In the genomic region with DNA sequence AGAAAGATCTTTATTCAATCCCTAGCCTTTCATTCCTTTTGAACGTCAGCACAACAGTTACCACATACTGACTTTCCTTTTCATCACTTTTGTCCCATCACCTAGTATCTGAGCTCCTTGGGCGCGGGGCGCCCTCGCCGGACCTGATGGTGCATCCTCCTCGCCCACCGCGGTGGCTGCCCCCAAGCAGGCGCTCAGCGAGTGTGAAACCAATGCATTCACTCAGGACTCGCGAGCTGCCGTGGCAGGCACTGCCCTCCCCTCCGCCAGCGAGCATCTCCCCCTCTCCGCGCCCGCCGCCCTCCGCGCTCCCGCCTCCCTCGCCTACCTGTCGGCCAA, we compare ENCODE assay signal across 8 cellular contexts. TPM values are rescaled to one million over a fixed set of nuclear protein-coding genes. Genes with fewer than 3 reads are reported as not detected.
DNase-seq lines count a peak whose midpoint lies in the region; ATAC-seq and TF ChIP-seq lines count a peak whose summit lies in the region.

No MANE protein-coding gene starts in this region.

- no peak for DNase-seq in AG04449 (ENCODE audit: low read depth, low spot score)
- DNase-seq in SK-N-MC (ENCODE audit: low read depth, low spot score): no peak
- no peak for DNase-seq in right cardiac atrium
- no peak for DNase-seq in suprapubic skin (ENCODE audit: low spot score in 2 of 2)
- no peak for DNase-seq in middle frontal gyrus (ENCODE audit: extremely low spot score, low spot score)
- no peak for DNase-seq in CD1c-positive myeloid dendritic cell (ENCODE audit: extremely low spot score)
- no peak for DNase-seq in NCI-H1417 treated with DMSO at 0.1 percent for 48 hours (lab: John Stamatoyannopoulos, UW)

- H3K27ac ChIP-seq in SK-N-MC (no peak overlapping the region), right cardiac atrium (ENCODE audit: low read length) (peak overlapping the region; percentile 91), suprapubic skin (peak overlapping the region; percentile 93)

- ATAC-seq in GM21576 (IDR thresholded peaks at IDR 0.05; ENCODE audit: unreplicated experiment): peak; percentile 25
- ATAC-seq in right cardiac atrium: no peak

- TF ChIP-seq CTCF in AG04449 (IDR thresholded peaks at IDR 0.05; ENCODE audit: insufficient read depth, low read length, missing control alignments): no peak
- TF ChIP-seq CTCF in suprapubic skin (IDR thresholded peaks at IDR 0.05): no peak

- CTCF ChIA-PET in AG04449 (lab: Yijun Ruan, JAX): interaction anchor here (0.9 to 2.6 kb wide), 11 partner anchors 9 to 140 kb away, joined by 3 to 11 read pairs (median 5); a partner anchor contains a TSS

- H3K4me3 ChIP-seq in AG04449 (ENCODE audit: low read depth, low read length) (peak overlapping the region; percentile 93), SK-N-MC (peak overlapping the region; percentile 82), right cardiac atrium (ENCODE audit: low read length) (peak overlapping the region; percentile 87), suprapubic skin (peak overlapping the region; percentile 96)

- WGBS in right cardiac atrium: under 1% methylated on average over 25 of the region's 25 CpGs
- 0% methylated on average over 25 of the region's 25 CpGs for WGBS in suprapubic skin

- peak overlapping the region; percentile 77 for H3K9ac ChIP-seq in SK-N-MC (ENCODE audit: insufficient read length)

- POLR2A ChIA-PET in AG04449 (lab: Yijun Ruan, JAX): interaction anchor here (0.6 to 1.9 kb wide), 9 partner anchors 9 to 176 kb away, joined by 3 to 9 read pairs (median 4); a partner anchor contains a TSS

- intact Hi-C loops in right cardiac atrium (cut with DNase I): no loop called here

- no peak for TF ChIP-seq EP300 in suprapubic skin (IDR thresholded peaks at IDR 0.05)

- H3K36me3 ChIP-seq in SK-N-MC (ENCODE audit: insufficient read depth, low read length): peaks cover 25% of the 10 kb centered on the region
- H3K36me3 ChIP-seq in suprapubic skin: peaks cover 25% of the 10 kb centered on the region

- peaks cover 4% of the 10 kb centered on the region for H3K4me1 ChIP-seq in right cardiac atrium (ENCODE audit: control insufficient read depth, insufficient read depth, low read length)
- H3K4me1 ChIP-seq in suprapubic skin: peaks cover 32% of the 10 kb centered on the region

- no peaks in the 10 kb centered on the region for H3K27me3 ChIP-seq in right cardiac atrium (ENCODE audit: control insufficient read depth, insufficient read depth)
- no peaks in the 10 kb centered on the region for H3K27me3 ChIP-seq in suprapubic skin

- H3K9me3 ChIP-seq in SK-N-MC (ENCODE audit: low read depth, low read length) (no peaks in the 10 kb centered on the region), right cardiac atrium (ENCODE audit: control insufficient read depth, low read length) (no peaks in the 10 kb centered on the region), suprapubic skin (no peaks in the 10 kb centered on the region)

- TF ChIP-seq POLR2A in suprapubic skin (IDR thresholded peaks at IDR 0.05): no peak

RNA-seq across cellular contexts. Expression of a gene that starts 0.8 kb away (rescaled TPM):
- total RNA-seq in right cardiac atrium (1 to 10 TPM; 5.1 to 6.7 (median 5.5) TPM), suprapubic skin (10 to 100 TPM; 19.6 to 27.9 (median 21.4) TPM)
- polyA plus RNA-seq in right cardiac atrium: 1.9 TPM

RNA-seq across cellular contexts. Expression of a gene that starts 26.8 kb away (rescaled TPM):
- total RNA-seq in right cardiac atrium: under 1 TPM in 3 of 4 donors, not detected in 1; 0.26 to 0.33 (median 0.28) TPM
- polyA plus RNA-seq in right cardiac atrium: 0.09 TPM
- total RNA-seq in suprapubic skin: under 1 TPM in 1 of 4 donors, not detected in 3; 0.30 TPM

RNA-seq across cellular contexts. Expression of a gene that starts 28.4 kb away (rescaled TPM):
- total RNA-seq in right cardiac atrium: 10 to 100 TPM; 29.1 to 46.6 (median 32.1) TPM
- 40.5 TPM for polyA plus RNA-seq in right cardiac atrium
- total RNA-seq in suprapubic skin: 10 to 100 TPM; 21.6 to 41.2 (median 30.7) TPM

RNA-seq across cellular contexts. Expression of a gene that starts 51.7 kb away (rescaled TPM):
- total RNA-seq in right cardiac atrium (10 to 100 TPM; 26.5 to 42.7 (median 38.8) TPM), suprapubic skin (10 to 100 TPM; 11.7 to 14.8 (median 12.4) TPM)
- polyA plus RNA-seq in right cardiac atrium: 24.8 TPM

RNA-seq across cellular contexts. Expression of a gene that starts 52.7 kb away (rescaled TPM):
- total RNA-seq in right cardiac atrium: 10 to 100 TPM; 12.1 to 17.1 (median 13.9) TPM
- polyA plus RNA-seq in right cardiac atrium: 9.8 TPM
- 10 to 100 TPM in 1 of 4 donors, 1 to 10 TPM in 3; 8.5 to 18.6 (median 9.2) TPM for total RNA-seq in suprapubic skin
